Comparison of ENCODE assay signal across 1 cellular context in genomic region chr6:126764104-126764503, GRCh38.
TF ChIP-seq lines count a peak whose summit lies in the region.

No MANE protein-coding gene starts in this region.

TF ChIP-seq in GM23338, 12 proteins besides CTCF, POLR2A, EP300 and RAD21 (continued from another document):
- TF ChIP-seq ZNF462 (CRISPR knock-in tag; IDR thresholded peaks at IDR 0.05): no peak
- no peak for TF ChIP-seq ETS1 (IDR thresholded peaks at IDR 0.05)
- no peak for TF ChIP-seq ZNF114 (CRISPR knock-in tag; IDR thresholded peaks at IDR 0.05)
- TF ChIP-seq EZH2 (IDR thresholded peaks at IDR 0.05; ENCODE audit: low read depth, unreplicated experiment): no peak
